ENCODE assay signal across 9 cellular contexts in genomic region chr1:223683586-223684487, GRCh38. TPM values are rescaled to one million over a fixed set of nuclear protein-coding genes. Genes with fewer than 3 reads are reported as not detected.
DNase-seq lines count a peak whose midpoint lies in the region; ATAC-seq and TF ChIP-seq lines count a peak whose summit lies in the region.
"Had no signal": no experiment of that assay in that cellular context is flagged by ENCODE, and none has a peak within 500 bp of the region (broad histone marks: within the 10 kb centered on the region; RNA-seq: fewer than 3 reads in every experiment).

No MANE protein-coding gene starts in this region.

- POLR2A ChIA-PET in Panc1 (lab: Charles Lee): no interaction called here

- no peaks in the 10 kb centered on the region for H3K79me2 ChIP-seq in Karpas-422 (ENCODE audit: low read length)

- H3K9me3 ChIP-seq in Karpas-422 (ENCODE audit: low read length) (no peaks in the 10 kb centered on the region), Panc1 (ENCODE audit: control insufficient read depth, insufficient read depth, low read depth, low read length) (no peaks in the 10 kb centered on the region), sigmoid colon (no peaks in the 10 kb centered on the region)

- no peak for TF ChIP-seq EP300 in sigmoid colon (IDR thresholded peaks at IDR 0.05)

- no peaks in the 10 kb centered on the region for H3K36me3 ChIP-seq in Karpas-422 (ENCODE audit: insufficient read depth, low read length)
- H3K36me3 ChIP-seq in Panc1 (ENCODE audit: control insufficient read depth, insufficient read depth, low read length): no peaks in the 10 kb centered on the region
- H3K36me3 ChIP-seq in sigmoid colon: no peaks in the 10 kb centered on the region

- no peak overlapping the region for H3K4me2 ChIP-seq in Karpas-422 (ENCODE audit: low read depth, low read length, poor library complexity, severe bottlenecking)

- CTCF ChIA-PET in Panc1 (lab: Charles Lee): interaction anchor here (0.6 to 1.8 kb wide), 7 partner anchors 11 to 888 kb away, joined by 3 to 16 read pairs (median 7); partner anchors contain the start of gene TLR5

- intact Hi-C loops in Panc1 (cut with micrococcal nuclease; ENCODE audit: unreplicated experiment) (loop anchor here (2.0 kb wide), 2 partner anchors 153 to 551 kb away; no protein-coding TSS in a partner anchor), left cardiac atrium (cut with DNase I) (loop anchor here in 1 of 2 donors (5.0 kb wide), 1 partner anchor 552 kb away; no protein-coding TSS in a partner anchor), sigmoid colon (cut with DNase I) (loop anchor here (1.0 to 10.0 kb wide), 2 partner anchors 551 to 889 kb away; no protein-coding TSS in a partner anchor)

- no peak overlapping the region for H3K4me3 ChIP-seq in Karpas-422 (ENCODE audit: low read length)
- H3K4me3 ChIP-seq in Panc1 (ENCODE audit: low read depth in 2 of 2, low read length in 2 of 2): no peak overlapping the region
- no peak overlapping the region for H3K4me3 ChIP-seq in sigmoid colon

- TF ChIP-seq CTCF in Panc1 (IDR thresholded peaks at IDR 0.05): peak; percentile 89
- peak; percentile 16 to 68 (median 52) for TF ChIP-seq CTCF in sigmoid colon (IDR thresholded peaks at IDR 0.05)

- H3K27me3 ChIP-seq in Karpas-422 (ENCODE audit: low read length) (no peaks in the 10 kb centered on the region), Panc1 (ENCODE audit: control insufficient read depth, insufficient read depth, low read length) (no peaks in the 10 kb centered on the region), sigmoid colon (peaks cover 0 to 3% (median 0%) of the 10 kb centered on the region in 3 donors)

- in situ Hi-C loops in Panc1 (cut with HindIII; ENCODE audit: low pct_unique_long_range_greater_than_20kb, low sequenced_read_pairs): no loop called here

- 0 out of 2 replicates have a peak, but pooled peaks cover 4% of the 10 kb centered on the region for H4K20me1 ChIP-seq in Karpas-422 (ENCODE audit: insufficient read depth, low read depth, low read length)

- no peaks in the 10 kb centered on the region for H3K9me2 ChIP-seq in Karpas-422 (replicated peaks; ENCODE audit: insufficient read depth, low read length)

- peak; percentile 92 for ATAC-seq in Panc1
- ATAC-seq in left cardiac atrium: peak; percentile 61 to 64
- ATAC-seq in GM21717 (IDR thresholded peaks at IDR 0.05; ENCODE audit: unreplicated experiment): no peak

- DNase-seq in Daoy (ENCODE audit: low read depth) (peak; percentile 70), Karpas-422 (peak; percentile 81), Panc1 (ENCODE audit: low read depth, low spot score) (peak; percentile 67), left cardiac atrium (peak; percentile 50), sigmoid colon (no peak)
- DNase-seq in activated naive CD4-positive, alpha-beta T cell treated with Interleukin-2 at 50 U/mL for 16 hours: peak; percentile 54
- no peak for DNase-seq in activated CD4-positive, CD25-positive, alpha-beta regulatory T cell treated with anti-CD3 and anti-CD28 coated beads, Interleukin-2, amount 50 U/mL, for 72 hours

- no peak overlapping the region for H2AFZ ChIP-seq in Karpas-422 (ENCODE audit: low read length)

- WGBS in sigmoid colon, 2 donors: 66 to 70% methylated on average over 9 of the region's 9 CpGs

- no TSS peak for BruUV-seq in Panc1 (replicated peaks; lab: Mats Ljungman, UMichigan)

- H3K27ac ChIP-seq in Karpas-422 (ENCODE audit: low read length) (no peak overlapping the region), Panc1 (ENCODE audit: low read length) (no peak overlapping the region), sigmoid colon (no peak overlapping the region)

- H3K4me1 ChIP-seq in Karpas-422 (ENCODE audit: low read length): no peaks in the 10 kb centered on the region
- no peaks in the 10 kb centered on the region for H3K4me1 ChIP-seq in Panc1 (ENCODE audit: control insufficient read depth, insufficient read depth, low read length)
- no peaks in the 10 kb centered on the region for H3K4me1 ChIP-seq in sigmoid colon

- no peak for TF ChIP-seq POLR2A in sigmoid colon (IDR thresholded peaks at IDR 0.05)

- no peak overlapping the region for H3K9ac ChIP-seq in Karpas-422 (ENCODE audit: low read length)

RNA-seq across cellular contexts. Expression of gene CAPN8, which starts 18.3 kb away (rescaled TPM):
- total RNA-seq in Daoy (2014; rRNA removed; shearing (Covaris generic)): not detected in 2 replicates
- total RNA-seq in Karpas-422 (2014; rRNA removed; shearing (Covaris generic); ENCODE audit: low replicate concordance): not detected in 2 replicates
- 0.28 TPM for total RNA-seq in Panc1 (2021; ENCODE audit: unreplicated experiment)
- polyA plus RNA-seq in Panc1 (2012; ENCODE audit: insufficient read length): 0.22 TPM
- total RNA-seq in left cardiac atrium: under 1 TPM in 1 of 2 donors, not detected in 1; 0.21 TPM
- 1 to 10 TPM in 1 of 4 donors, not detected in 3; 1.1 TPM for total RNA-seq in sigmoid colon
- 10 to 100 TPM; 21.6 to 67.6 (median 63.8) TPM for polyA plus RNA-seq in sigmoid colon
- total RNA-seq: T-helper 2 cell treated with Interferon-gamma antibody and Interleukin-4, amounts not matched to agents 100 ng/mL and 5 ng/mL, for 36 hours had no signal

RNA-seq across cellular contexts. Expression of gene CAPN2, which starts 28.5 kb away (rescaled TPM):
- 186 and 189 TPM in 2 replicates for total RNA-seq in Daoy (2014; rRNA removed; shearing (Covaris generic))
- total RNA-seq in Karpas-422 (2014; rRNA removed; shearing (Covaris generic); ENCODE audit: low replicate concordance): not detected in 2 replicates
- total RNA-seq in Panc1 (2021; ENCODE audit: unreplicated experiment): 171 TPM
- polyA plus RNA-seq in Panc1 (2012; ENCODE audit: insufficient read length): 189 TPM
- 100 to 1,000 TPM in 1 of 2 donors, 10 to 100 TPM in 1; 89.1 to 107 TPM for total RNA-seq in left cardiac atrium
- 100 to 1,000 TPM in 1 of 4 donors, 10 to 100 TPM in 3; 67.3 to 154 (median 73.6) TPM for total RNA-seq in sigmoid colon
- polyA plus RNA-seq in sigmoid colon: 100 to 1,000 TPM; 135 to 266 (median 158) TPM

Comparison
In these comparisons a context has a peak if more than half of its experiments do, and no peak if none do; other contexts are left out.
1. DNase-seq: peak in Daoy (single experiment), Karpas-422 (single experiment), Panc1 (single experiment), activated naive CD4-positive, alpha-beta T cell treated with Interleukin-2 at 50 U/mL for 16 hours (single experiment) and left cardiac atrium (single experiment); none in sigmoid colon (single experiment) and activated CD4-positive, CD25-positive, alpha-beta regulatory T cell treated with anti-CD3 and anti-CD28 coated beads, Interleukin-2, amount 50 U/mL, for 72 hours (single experiment).
2. RNA of gene CAPN2, which starts 28.5 kb away (total RNA-seq): 186 to 189 TPM in Daoy, 171 TPM in Panc1 (single experiment), 89.1 to 107 TPM in left cardiac atrium and 67.3 to 154 TPM in sigmoid colon; not detected in Karpas-422; every median in the first group is over 10 times any median in the second.